Comparison of ENCODE assay signal across 9 cellular contexts in genomic region chr11:128210148-128210940, GRCh38.
DNase-seq lines count a peak whose midpoint lies in the region; ATAC-seq lines count a peak whose summit lies in the region.
"Had no signal": no experiment of that assay in that cellular context is flagged by ENCODE, and none has a peak within 500 bp of the region (broad histone marks: within the 10 kb centered on the region; RNA-seq: fewer than 3 reads in every experiment).

No MANE protein-coding gene starts in this region.

- no peaks in the 10 kb centered on the region for H3K9me3 ChIP-seq in right cardiac atrium (ENCODE audit: control insufficient read depth, low read length)

- peaks cover 22% of the 10 kb centered on the region for H3K4me1 Mint-ChIP-seq in stimulated activated naive CD8-positive, alpha-beta T cell treated with anti-CD3 and anti-CD28 coated beads, Interleukin-15, amount 100 ng/mL, for 72 hours

- peak; percentile 64 to 77 for ATAC-seq in right cardiac atrium
- ATAC-seq in stimulated activated naive CD8-positive, alpha-beta T cell treated with anti-CD3 and anti-CD28 coated beads, Interleukin-15, amount 100 ng/mL, for 72 hours: peak; percentile 68
- ATAC-seq in GM19455 (IDR thresholded peaks at IDR 0.05; ENCODE audit: unreplicated experiment): no peak

- H3K4me1 ChIP-seq in right cardiac atrium (ENCODE audit: control insufficient read depth, insufficient read depth, low read length): peaks cover 9% of the 10 kb centered on the region

- intact Hi-C loops in right cardiac atrium (cut with DNase I): no loop called here

- H3K9me3 Mint-ChIP-seq in stimulated activated naive CD8-positive, alpha-beta T cell treated with anti-CD3 and anti-CD28 coated beads, Interleukin-15, amount 100 ng/mL, for 72 hours: peaks cover 22 to 28% of the 10 kb centered on the region in 2 donors

- H3K27ac Mint-ChIP-seq in stimulated activated naive CD8-positive, alpha-beta T cell treated with anti-CD3 and anti-CD28 coated beads, Interleukin-15, amount 100 ng/mL, for 72 hours: no peak overlapping the region

- H3K27ac ChIP-seq in right cardiac atrium (ENCODE audit: low read length): peak overlapping the region; percentile 21

- WGBS in right cardiac atrium: 46% methylated on average over 3 of the region's 3 CpGs

- no peaks in the 10 kb centered on the region for H3K27me3 ChIP-seq in right cardiac atrium (ENCODE audit: control insufficient read depth, insufficient read depth)

- H3K27me3 Mint-ChIP-seq in stimulated activated naive CD8-positive, alpha-beta T cell treated with anti-CD3 and anti-CD28 coated beads, Interleukin-15, amount 100 ng/mL, for 72 hours: no peaks in the 10 kb centered on the region

- H3K4me3 ChIP-seq in right cardiac atrium (ENCODE audit: low read length): no peak overlapping the region

- DNase-seq in DMS79 treated with DMSO at 0.1 percent for 48 hours (lab: John Stamatoyannopoulos, UW) (peak; percentile 18), DMS79 (lab: John Stamatoyannopoulos, UW) (no peak), SW480 (ENCODE audit: low spot score) (peak; percentile 96), right cardiac atrium (no peak), SHP77 (lab: John Stamatoyannopoulos, UW) (no peak), NCI-H128 (lab: John Stamatoyannopoulos, UW; ENCODE audit: unreplicated experiment) (no peak)
- DNase-seq in stimulated activated naive CD8-positive, alpha-beta T cell treated with anti-CD3 and anti-CD28 coated beads, Interleukin-15, amount 100 ng/mL, for 72 hours: no peak
- DNase-seq: head of caudate nucleus had no signal

- H3K4me3 Mint-ChIP-seq in stimulated activated naive CD8-positive, alpha-beta T cell treated with anti-CD3 and anti-CD28 coated beads, Interleukin-15, amount 100 ng/mL, for 72 hours: no peak overlapping the region

Comparison
In these comparisons a context has a peak if more than half of its experiments do, and no peak if none do; other contexts are left out.
1. DNase-seq: peak in DMS79 treated with DMSO at 0.1 percent for 48 hours (single experiment) and SW480 (single experiment); none in DMS79 (single experiment), right cardiac atrium (0 of 3), stimulated activated naive CD8-positive, alpha-beta T cell treated with anti-CD3 and anti-CD28 coated beads, Interleukin-15, amount 100 ng/mL, for 72 hours (0 of 2), SHP77 (0 of 2) and NCI-H128 (single experiment).